ENCODE assay signal across 11 cellular contexts in genomic region chr2:43273477-43273876, GRCh38. TPM values are rescaled to one million over a fixed set of nuclear protein-coding genes. Genes with fewer than 3 reads are reported as not detected.
DNase-seq lines count a peak whose midpoint lies in the region; ATAC-seq and TF ChIP-seq lines count a peak whose summit lies in the region.
"Had no signal": no experiment of that assay in that cellular context is flagged by ENCODE, and none has a peak within 500 bp of the region (broad histone marks: within the 10 kb centered on the region; RNA-seq: fewer than 3 reads in every experiment).

No MANE protein-coding gene starts in this region.

- no peaks in the 10 kb centered on the region for H3K27me3 ChIP-seq in colonic mucosa
- H3K27me3 ChIP-seq: dorsolateral prefrontal cortex, Peyer's patch had no signal

- peaks cover 15% of the 10 kb centered on the region for H3K4me1 ChIP-seq in colonic mucosa

- H3K4me3 ChIP-seq in choroid plexus epithelial cell (ENCODE audit: low read depth, low read length) (no peak overlapping the region), colonic mucosa (no peak overlapping the region)
- H3K4me3 ChIP-seq: dorsolateral prefrontal cortex, Peyer's patch had no signal

- ATAC-seq in HG03108 (IDR thresholded peaks at IDR 0.05; ENCODE audit: unreplicated experiment): peak; percentile 72
- ATAC-seq in stimulated activated naive B cell treated with anti-CD40 and anti-IgM and Interleukin-4, amounts not matched to agents 10 μg/mL and 1 μg/mL and 100 μg/mL, for 72 hours (replicated peaks): peak; percentile 88 to 93

- peak; percentile 12 to 31 for DNase-seq in activated CD4-positive, alpha-beta T cell treated with anti-CD3 and anti-CD28 coated beads, Interleukin-2, amount 50 U/mL, for 48 hours
- no peak for DNase-seq in activated CD4-positive, alpha-beta T cell treated with anti-CD3 and anti-CD28 coated beads, Interleukin-2, amount 50 U/mL, for 4 hours
- DNase-seq in choroid plexus epithelial cell (ENCODE audit: low read depth) (peak; percentile 36), colonic mucosa (no peak), SHP77 treated with DMSO at 0.1 percent for 48 hours (lab: John Stamatoyannopoulos, UW) (no peak), DMS 273 (lab: John Stamatoyannopoulos, UW; ENCODE audit: unreplicated experiment) (no peak)
- peak; percentile 13 for DNase-seq in stimulated activated naive B cell treated with anti-CD40 and anti-IgM and Interleukin-4, amounts not matched to agents 10 μg/mL and 1 μg/mL and 100 μg/mL, for 72 hours
- DNase-seq: dorsolateral prefrontal cortex, NCI-H2029, Peyer's patch had no signal

- H3K9ac ChIP-seq in colonic mucosa (ENCODE audit: low read depth in 2 of 2, low read length in 2 of 2): no peak overlapping the region

- H3K4me1 Mint-ChIP-seq in stimulated activated naive B cell treated with anti-CD40 and anti-IgM and Interleukin-4, amounts not matched to agents 10 μg/mL and 1 μg/mL and 100 μg/mL, for 72 hours: peaks cover 7 to 14% of the 10 kb centered on the region in 2 donors

- H3K27ac ChIP-seq in colonic mucosa: no peak overlapping the region
- H3K27ac ChIP-seq: Peyer's patch had no signal

- H3K36me3 Mint-ChIP-seq in stimulated activated naive B cell treated with anti-CD40 and anti-IgM and Interleukin-4, amounts not matched to agents 10 μg/mL and 1 μg/mL and 100 μg/mL, for 72 hours: peaks cover 40 to 60% of the 10 kb centered on the region in 2 donors

- H3K9me3 ChIP-seq in colonic mucosa: no peaks in the 10 kb centered on the region
- H3K9me3 ChIP-seq: Peyer's patch had no signal

- intact Hi-C loops in colonic mucosa (cut with DNase I): no loop called here

- H3K4me3 Mint-ChIP-seq in stimulated activated naive B cell treated with anti-CD40 and anti-IgM and Interleukin-4, amounts not matched to agents 10 μg/mL and 1 μg/mL and 100 μg/mL, for 72 hours: no peak overlapping the region

- H3K9me3 Mint-ChIP-seq in stimulated activated naive B cell treated with anti-CD40 and anti-IgM and Interleukin-4, amounts not matched to agents 10 μg/mL and 1 μg/mL and 100 μg/mL, for 72 hours: no peaks in the 10 kb centered on the region

- H3K27ac Mint-ChIP-seq in stimulated activated naive B cell treated with anti-CD40 and anti-IgM and Interleukin-4, amounts not matched to agents 10 μg/mL and 1 μg/mL and 100 μg/mL, for 72 hours: no peak overlapping the region

- no peaks in the 10 kb centered on the region for H3K27me3 Mint-ChIP-seq in stimulated activated naive B cell treated with anti-CD40 and anti-IgM and Interleukin-4, amounts not matched to agents 10 μg/mL and 1 μg/mL and 100 μg/mL, for 72 hours

- TF ChIP-seq CTCF in choroid plexus epithelial cell (conservative IDR thresholded peaks at IDR 0.05; ENCODE audit: low read depth, low read length) (no peak), colonic mucosa (IDR thresholded peaks at IDR 0.05) (no peak)

- no peaks in the 10 kb centered on the region for H3K36me3 ChIP-seq in colonic mucosa
- H3K36me3 ChIP-seq: Peyer's patch had no signal

RNA-seq across cellular contexts. Expression of gene ZFP36L2, which starts 47.1 kb away (rescaled TPM):
- 100 to 1,000 TPM; 166 to 205 TPM for total RNA-seq in colonic mucosa

Comparison
In these comparisons a context has a peak if more than half of its experiments do, and no peak if none do; other contexts are left out.
1. DNase-seq: peak in activated CD4-positive, alpha-beta T cell treated with anti-CD3 and anti-CD28 coated beads, Interleukin-2, amount 50 U/mL, for 48 hours (2 of 2), choroid plexus epithelial cell (single experiment) and stimulated activated naive B cell treated with anti-CD40 and anti-IgM and Interleukin-4, amounts not matched to agents 10 μg/mL and 1 μg/mL and 100 μg/mL, for 72 hours (single experiment); none in activated CD4-positive, alpha-beta T cell treated with anti-CD3 and anti-CD28 coated beads, Interleukin-2, amount 50 U/mL, for 4 hours (0 of 2), colonic mucosa (single experiment), SHP77 treated with DMSO at 0.1 percent for 48 hours (single experiment) and DMS 273 (single experiment).